ENCODE assay signal across 1 cellular context in the genomic region with DNA sequence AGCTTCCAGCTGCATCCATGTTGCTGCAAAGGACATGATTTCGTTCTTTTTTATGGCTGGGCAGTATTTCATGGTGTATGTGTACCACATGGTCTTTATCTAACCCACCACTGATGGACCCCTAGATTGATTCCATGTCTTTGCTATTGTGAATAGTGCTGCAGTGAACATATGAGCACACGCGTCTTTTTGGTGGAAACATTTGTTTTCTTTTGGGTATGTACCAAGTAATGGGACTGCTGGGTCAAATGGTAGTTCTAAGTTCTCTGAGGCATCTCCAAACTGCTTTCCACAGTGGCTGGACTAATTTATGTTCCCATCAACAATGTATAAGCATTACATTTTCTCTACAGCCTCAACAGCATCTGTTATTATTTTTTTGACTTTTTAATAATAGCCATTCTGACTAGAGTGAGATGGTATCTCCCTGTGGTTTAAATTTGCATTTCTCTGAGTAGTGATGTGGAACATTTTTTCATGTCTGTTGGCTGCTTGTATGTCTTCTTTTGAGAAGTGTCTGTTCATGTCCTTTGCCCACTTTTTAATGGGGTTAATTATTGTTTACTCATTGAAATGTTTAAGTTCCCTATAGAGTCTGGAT.
TF ChIP-seq lines count a peak whose summit lies in the region.

No MANE protein-coding gene starts in this region.

TF ChIP-seq in GM12878, 131 proteins besides CTCF, POLR2A, EP300 and RAD21 (continued from another document):
- TF ChIP-seq RELB (IDR thresholded peaks at IDR 0.05; ENCODE audit: low read depth) (peak; percentile 61; the same call in 1 of the 2 replicates), ZNF384 (IDR thresholded peaks at IDR 0.05; ENCODE audit: borderline replicate concordance, low read depth, low read length) (peak; percentile 31; the same call in 1 of the 2 replicates), PML (IDR thresholded peaks at IDR 0.05; ENCODE audit: low read length) (no peak), MAX (IDR thresholded peaks at IDR 0.05; ENCODE audit: low read depth, low read length) (no peak), IKZF2 (IDR thresholded peaks at IDR 0.05) (peak in 1 of 2 experiments; percentile 34; a peak in 2 of 4 replicates), SMC3 (IDR thresholded peaks at IDR 0.05; ENCODE audit: borderline replicate concordance, low read length) (no peak), POU2F2 (IDR thresholded peaks at IDR 0.05; ENCODE audit: borderline replicate concordance, low read depth, low read length) (peak; percentile 83)
